In genomic region chr10:6036861-6037321, GRCh38 we compare ENCODE assay signal across 16 cellular contexts. TPM values are rescaled to one million over a fixed set of nuclear protein-coding genes. Genes with fewer than 3 reads are reported as not detected.
A peak's percentile ranks its signal among the peaks of the same experiment; 100 is the strongest.
DNase-seq lines count a peak whose midpoint lies in the region; ATAC-seq, FAIRE-seq and TF ChIP-seq lines count a peak whose summit lies in the region.
"Had no signal": no experiment of that assay in that cellular context is flagged by ENCODE, and none has a peak within 500 bp of the region (broad histone marks: within the 10 kb centered on the region; RNA-seq: fewer than 3 reads in every experiment).

No MANE protein-coding gene starts in this region.

- DNase-seq in GM12891 (ENCODE audit: insufficient read length, low spot score) (no peak), mucosa of gallbladder (ENCODE audit: low spot score) (peak; percentile 9), kidney tubule cell (ENCODE audit: low spot score) (no peak), NCI-H2227 (lab: John Stamatoyannopoulos, UW; ENCODE audit: unreplicated experiment) (no peak)
- DNase-seq: anterior cingulate cortex; Caco-2; NK-92 treated with Interleukin-12 subunit alpha and Interleukin-12 subunit beta, amount 100 ng/mL, for 24 hours; right lobe of liver had no signal

- no peaks in the 10 kb centered on the region for H3K27me3 Mint-ChIP-seq in IgD-negative memory B cell
- H3K27me3 Mint-ChIP-seq in activated T-helper 17 cell treated with anti-CD3 and anti-CD28 coated beads, Interleukin-2, amount 50 U/mL, for 72 hours: no peaks in the 10 kb centered on the region

- H3K9me3 Mint-ChIP-seq in IgD-negative memory B cell: no peaks in the 10 kb centered on the region
- H3K9me3 Mint-ChIP-seq in activated T-helper 17 cell treated with anti-CD3 and anti-CD28 coated beads, Interleukin-2, amount 50 U/mL, for 72 hours: no peaks in the 10 kb centered on the region

- H3K4me1 Mint-ChIP-seq in IgD-negative memory B cell: peaks cover 23 to 43% (median 32%) of the 10 kb centered on the region in 3 donors
- H3K4me1 Mint-ChIP-seq in activated T-helper 17 cell treated with anti-CD3 and anti-CD28 coated beads, Interleukin-2, amount 50 U/mL, for 72 hours: peaks cover 59% of the 10 kb centered on the region

- peak; percentile 62 for FAIRE-seq in GM12891 (lab: Jason Lieb, UNC)

- no peak for TF ChIP-seq POLR2A in GM12891 (IDR thresholded peaks at IDR 0.05; ENCODE audit: low read depth, low read length)

- H3K36me3 Mint-ChIP-seq in IgD-negative memory B cell: peaks cover 8% of the 10 kb centered on the region
- H3K36me3 Mint-ChIP-seq in activated T-helper 17 cell treated with anti-CD3 and anti-CD28 coated beads, Interleukin-2, amount 50 U/mL, for 72 hours (ENCODE audit: low read depth): peaks cover 100% of the 10 kb centered on the region

- H3K27ac Mint-ChIP-seq in IgD-negative memory B cell: peak overlapping the region; percentile 75 to 88 (median 86)
- peak overlapping the region; percentile 91 for H3K27ac Mint-ChIP-seq in activated T-helper 17 cell treated with anti-CD3 and anti-CD28 coated beads, Interleukin-2, amount 50 U/mL, for 72 hours

- H3K4me3 Mint-ChIP-seq in IgD-negative memory B cell: peak overlapping the region in 3 of 4 donors; percentile 30 to 70 (median 45)
- H3K4me3 Mint-ChIP-seq in activated T-helper 17 cell treated with anti-CD3 and anti-CD28 coated beads, Interleukin-2, amount 50 U/mL, for 72 hours: peak overlapping the region; percentile 72

- ATAC-seq in activated T-helper 17 cell treated with anti-CD3 and anti-CD28 coated beads, Interleukin-2, amount 50 U/mL, for 72 hours (replicated peaks): peak; percentile 47
- ATAC-seq in HG02852 (IDR thresholded peaks at IDR 0.05; ENCODE audit: unreplicated experiment) (no peak), HG03135 (IDR thresholded peaks at IDR 0.05; ENCODE audit: unreplicated experiment) (no peak)
- ATAC-seq: right lobe of liver had no signal

TF ChIP-seq in GM12891, 5 proteins besides CTCF, POLR2A, EP300 and RAD21:
- TF ChIP-seq POU2F2 (IDR thresholded peaks at IDR 0.05; ENCODE audit: low read depth, low read length) (0 out of 2 replicates have a peak, but pooled peaks have one; percentile 38), TAF1 (IDR thresholded peaks at IDR 0.05; ENCODE audit: low read depth, low read length) (no peak), SPI1 (IDR thresholded peaks at IDR 0.05; ENCODE audit: low read depth, low read length) (no peak), POLR2AphosphoS5 (IDR thresholded peaks at IDR 0.05; ENCODE audit: low read depth, low read length) (no peak), PAX5 (IDR thresholded peaks at IDR 0.05; ENCODE audit: insufficient read depth, low read length, severe bottlenecking) (no peak)
TF ChIP-seq in GM12891: peak in this region for 1.

RNA-seq across cellular contexts. Expression of gene IL2RA, which starts 25.3 kb away (rescaled TPM):
- polyA plus RNA-seq in GM12891 (2012; ENCODE audit: low read depth, missing spikeins): 5.0 TPM
- 27.2 TPM for polyA plus RNA-seq in IgD-negative memory B cell
- total RNA-seq in activated T-helper 17 cell treated with anti-CD3 and anti-CD28 coated beads, Interleukin-2, amount 50 U/mL, for 72 hours: 1,000 to 10,000 TPM; 1,342 to 1,348 TPM
- total RNA-seq in mucosa of gallbladder: 1.4 TPM
- total RNA-seq: Caco-2, glomerular endothelial cell, kidney epithelial cell, M059J had no signal
- polyA plus RNA-seq: neural cell had no signal

RNA-seq across cellular contexts. Expression of gene RBM17, which starts 51.9 kb away (rescaled TPM):
- polyA plus RNA-seq in GM12891 (2012; ENCODE audit: low read depth, missing spikeins): 90.1 TPM
- 118 TPM for polyA plus RNA-seq in IgD-negative memory B cell
- 100 to 1,000 TPM; 157 to 253 TPM for total RNA-seq in activated T-helper 17 cell treated with anti-CD3 and anti-CD28 coated beads, Interleukin-2, amount 50 U/mL, for 72 hours
- 65.5 TPM for total RNA-seq in mucosa of gallbladder

RNA-seq across cellular contexts. Expression of gene IL15RA, which starts 59.5 kb away (rescaled TPM):
- polyA plus RNA-seq in GM12891 (2012; ENCODE audit: low read depth, missing spikeins): 7.4 TPM
- 6.4 TPM for polyA plus RNA-seq in IgD-negative memory B cell
- total RNA-seq in activated T-helper 17 cell treated with anti-CD3 and anti-CD28 coated beads, Interleukin-2, amount 50 U/mL, for 72 hours: 10 to 100 TPM; 25.5 to 28.2 TPM
- 25.6 TPM for total RNA-seq in mucosa of gallbladder
- polyA plus RNA-seq: neural cell had no signal

Comparison
In these comparisons a context has a peak if more than half of its experiments do, and no peak if none do; other contexts are left out.
1. RNA of gene IL2RA, which starts 25.3 kb away (total RNA-seq): 1,342 to 1,348 TPM in activated T-helper 17 cell treated with anti-CD3 and anti-CD28 coated beads, Interleukin-2, amount 50 U/mL, for 72 hours; 1.4 TPM in mucosa of gallbladder (single experiment); every median in the first group is over 100 times any median in the second.